Comparison of ENCODE assay signal across 8 cellular contexts in the genomic region with DNA sequence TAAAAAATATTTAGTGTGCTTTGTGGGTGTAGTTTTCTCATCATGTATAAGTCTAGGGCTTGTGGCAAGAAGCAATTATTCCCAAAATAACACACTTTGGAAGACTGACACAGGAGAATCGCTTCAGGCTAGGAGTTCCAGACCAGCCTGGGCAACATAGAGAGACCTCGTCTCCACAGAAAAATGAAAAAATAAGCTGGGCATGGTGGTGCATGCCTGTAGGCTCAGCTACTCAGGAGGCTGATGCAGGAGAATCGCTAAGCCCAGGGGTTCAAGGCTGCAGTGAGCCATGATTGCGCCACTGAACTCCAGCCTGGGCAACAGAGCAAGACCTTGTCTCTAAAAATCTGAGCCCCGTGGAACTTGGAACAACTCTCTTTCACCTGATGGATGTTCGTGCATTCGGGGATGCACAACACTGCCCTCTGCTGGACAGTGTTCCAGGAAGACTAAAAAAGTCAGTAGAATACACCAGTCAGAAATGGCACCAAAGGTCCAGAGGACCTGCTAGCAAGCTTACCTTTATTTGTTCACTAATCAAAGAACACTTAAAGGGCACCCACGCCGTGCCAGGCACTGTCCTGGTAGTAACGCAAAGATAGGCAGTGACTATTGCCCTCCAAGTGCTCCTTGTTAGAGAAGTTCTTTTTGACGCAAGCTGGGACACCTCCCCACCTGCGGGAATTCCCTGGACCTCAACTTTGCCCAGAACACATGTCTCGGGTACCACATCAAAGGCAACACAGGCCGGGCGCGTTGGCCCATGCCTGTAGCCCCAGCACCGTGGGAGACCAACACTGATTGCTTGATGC.
DNase-seq lines count a peak whose midpoint lies in the region; ATAC-seq and TF ChIP-seq lines count a peak whose summit lies in the region.

No MANE protein-coding gene starts in this region.

- H3K27ac ChIP-seq in KMS-11 = no peak overlapping the region
- H3K27ac ChIP-seq in SJCRH30 = no peak overlapping the region
- no peak overlapping the region for H3K27ac ChIP-seq in hepatocyte

- no peak for ATAC-seq in HG02571 (IDR thresholded peaks at IDR 0.05; ENCODE audit: unreplicated experiment)

- H3K4me1 ChIP-seq in KMS-11 (ENCODE audit: low read depth, poor library complexity, severe bottlenecking) = peaks cover 11% of the 10 kb centered on the region
- H3K4me1 ChIP-seq in SJCRH30 = no peaks in the 10 kb centered on the region
- H3K4me1 ChIP-seq in hepatocyte (ENCODE audit: insufficient read depth) = no peaks in the 10 kb centered on the region

- TF ChIP-seq CTCF in KMS-11 (conservative IDR thresholded peaks at IDR 0.05; ENCODE audit: low read depth, low read length) (peak; percentile 95), hepatocyte (IDR thresholded peaks at IDR 0.05; ENCODE audit: poor library complexity) (peak; percentile 74)

- H4K20me1 ChIP-seq in KMS-11 (ENCODE audit: insufficient read depth) (no peaks in the 10 kb centered on the region), hepatocyte (ENCODE audit: insufficient read depth, poor library complexity, severe bottlenecking) (no peaks in the 10 kb centered on the region)

- H3K4me2 ChIP-seq in KMS-11 (peak overlapping the region; percentile 26; the same call in 1 of the 2 replicates), hepatocyte (no peak overlapping the region)

- no peak overlapping the region for H3K9ac ChIP-seq in KMS-11

- H3K36me3 ChIP-seq in KMS-11 (ENCODE audit: insufficient read depth) = no peaks in the 10 kb centered on the region
- H3K36me3 ChIP-seq in SJCRH30 = no peaks in the 10 kb centered on the region
- H3K36me3 ChIP-seq in hepatocyte (replicated peaks; ENCODE audit: insufficient read depth, low read depth) = no peaks in the 10 kb centered on the region

- 0 out of 2 replicates have a peak, but pooled peaks cover 5% of the 10 kb centered on the region for H3K9me3 ChIP-seq in SJCRH30 (replicated peaks)
- no peaks in the 10 kb centered on the region for H3K9me3 ChIP-seq in hepatocyte (ENCODE audit: low read depth)

- WGBS in hepatocyte (ENCODE audit: low lambda C conversion rate, missing lambda C conversion rate) = 53% methylated on average over 17 of the region's 17 CpGs

- H3K4me3 ChIP-seq in KMS-11 (IDR thresholded peaks at IDR 0.05; ENCODE audit: insufficient read depth, low read depth, low read length) (no peak overlapping the region), SJCRH30 (no peak overlapping the region), hepatocyte (no peak overlapping the region)

- H3K79me2 ChIP-seq in KMS-11 (ENCODE audit: insufficient read depth, low read depth) (no peaks in the 10 kb centered on the region), hepatocyte (no peaks in the 10 kb centered on the region)

- H3K9me2 ChIP-seq in hepatocyte (replicated peaks; ENCODE audit: insufficient read depth) = no peaks in the 10 kb centered on the region

- DNase-seq in NCI-H2196 (lab: John Stamatoyannopoulos, UW; ENCODE audit: unreplicated experiment) (peak; percentile 53), NCI-H2196 treated with DMSO at 0.1 percent for 48 hours (lab: John Stamatoyannopoulos, UW; ENCODE audit: unreplicated experiment) (no peak), SJCRH30 (peak; percentile 53 to 78), amygdala (lab: John Stamatoyannopoulos, UW) (peak in 47 of 56 donors; percentile 1 to 84 (median 29)), hepatocyte (ENCODE audit: low spot score) (peak; percentile 80)
- peak; percentile 5 to 54 for DNase-seq in stimulated activated CD4-positive, alpha-beta T cell treated with anti-CD3 and anti-CD28 coated beads, Interleukin-12 subunit alpha, Interleukin-12 subunit beta, amount 100 ng/mL, for 24 hours (ENCODE audit: low read depth in 2 of 2)

- H3K27me3 ChIP-seq in KMS-11 (ENCODE audit: insufficient read depth, low read depth) (no peaks in the 10 kb centered on the region), SJCRH30 (no peaks in the 10 kb centered on the region), hepatocyte (no peaks in the 10 kb centered on the region)

- peak overlapping the region; percentile 62 for H2AFZ ChIP-seq in KMS-11 (ENCODE audit: low read depth)
- H2AFZ ChIP-seq in hepatocyte = no peak overlapping the region
